1 cellular context compared by ENCODE assay signal in genomic region chr11:8694137-8694536, GRCh38.
TF ChIP-seq lines count a peak whose summit lies in the region.

No MANE protein-coding gene starts in this region.

TF ChIP-seq in SK-N-SH treated with all-trans-retinoic acid at 6 μM for 48 hours, 23 proteins besides CTCF, POLR2A, EP300 and RAD21 (continued from another document):
- TF ChIP-seq RARB (CRISPR knock-in tag; IDR thresholded peaks at IDR 0.05): no peak
- no peak for TF ChIP-seq PPARA (CRISPR knock-in tag; IDR thresholded peaks at IDR 0.05; ENCODE audit: borderline replicate concordance)
